Comparison of ENCODE assay signal across 2 cellular contexts in the genomic region with DNA sequence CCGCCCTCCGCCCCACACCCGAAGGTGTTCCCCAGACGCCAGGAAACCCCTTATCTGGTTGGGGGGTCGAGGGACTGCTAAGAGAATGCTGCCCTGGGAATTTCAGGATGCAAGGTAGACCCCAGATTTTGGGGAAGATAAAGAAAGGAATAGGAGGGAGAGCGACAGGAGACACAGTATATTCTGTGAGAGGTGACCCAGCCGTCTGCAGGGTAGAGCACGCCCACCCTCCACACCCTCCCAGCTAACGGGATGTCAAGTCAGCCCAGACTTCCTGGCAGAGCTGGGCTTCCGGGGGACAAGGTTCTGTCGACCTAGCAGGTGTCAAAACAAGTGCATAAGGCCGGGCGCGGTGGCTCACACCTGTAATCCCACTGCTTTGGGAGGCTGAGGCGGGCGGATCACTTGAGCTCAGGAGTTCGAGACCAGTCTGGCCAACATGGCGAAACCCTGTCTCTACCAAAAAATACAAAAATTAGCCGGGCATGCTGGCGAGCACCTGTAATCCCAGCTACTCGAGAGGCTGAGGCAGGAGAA.
TF ChIP-seq lines count a peak whose summit lies in the region.

No MANE protein-coding gene starts in this region.

TF ChIP-seq in GM23338, 12 proteins besides CTCF, POLR2A, EP300 and RAD21:
- peak; percentile 33; the same call in 1 of the 2 replicates for TF ChIP-seq POLR2AphosphoS5 (IDR thresholded peaks at IDR 0.05; ENCODE audit: low read depth)
- no peak for TF ChIP-seq EZH2phosphoT487 (IDR thresholded peaks at IDR 0.05; ENCODE audit: unreplicated experiment)
TF ChIP-seq in GM23338: peak in this region for 1.

TF ChIP-seq in K562, 482 proteins besides CTCF, POLR2A, EP300 and RAD21:
- TF ChIP-seq NR4A1 (CRISPR knock-in tag; IDR thresholded peaks at IDR 0.05) (no peak), NR4A1 (tag; IDR thresholded peaks at IDR 0.05) (no peak), CREB1 (IDR thresholded peaks at IDR 0.05) (no peak), CREB1 (CRISPR knock-in tag; IDR thresholded peaks at IDR 0.05) (no peak), ZNF780A (CRISPR knock-in tag; IDR thresholded peaks at IDR 0.05) (no peak), MEIS2 (IDR thresholded peaks at IDR 0.05; ENCODE audit: partially characterized antibody) (no peak), TAF9B (IDR thresholded peaks at IDR 0.05; ENCODE audit: partially characterized antibody) (no peak), SOX6 (IDR thresholded peaks at IDR 0.05) (no peak), POLR2AphosphoS5 (IDR thresholded peaks at IDR 0.05; ENCODE audit: control insufficient read depth, insufficient read depth, low read depth, low read length) (no peak), FOS (IDR thresholded peaks at IDR 0.05; ENCODE audit: extremely low read depth, insufficient read length) (no peak), MAFK (IDR thresholded peaks at IDR 0.05; ENCODE audit: low read length) (no peak), PTBP1 (IDR thresholded peaks at IDR 0.05; ENCODE audit: low read depth, low read length) (no peak), ZNF395 (CRISPR knock-in tag; IDR thresholded peaks at IDR 0.05) (no peak)
- TF ChIP-seq, protein P1, sequence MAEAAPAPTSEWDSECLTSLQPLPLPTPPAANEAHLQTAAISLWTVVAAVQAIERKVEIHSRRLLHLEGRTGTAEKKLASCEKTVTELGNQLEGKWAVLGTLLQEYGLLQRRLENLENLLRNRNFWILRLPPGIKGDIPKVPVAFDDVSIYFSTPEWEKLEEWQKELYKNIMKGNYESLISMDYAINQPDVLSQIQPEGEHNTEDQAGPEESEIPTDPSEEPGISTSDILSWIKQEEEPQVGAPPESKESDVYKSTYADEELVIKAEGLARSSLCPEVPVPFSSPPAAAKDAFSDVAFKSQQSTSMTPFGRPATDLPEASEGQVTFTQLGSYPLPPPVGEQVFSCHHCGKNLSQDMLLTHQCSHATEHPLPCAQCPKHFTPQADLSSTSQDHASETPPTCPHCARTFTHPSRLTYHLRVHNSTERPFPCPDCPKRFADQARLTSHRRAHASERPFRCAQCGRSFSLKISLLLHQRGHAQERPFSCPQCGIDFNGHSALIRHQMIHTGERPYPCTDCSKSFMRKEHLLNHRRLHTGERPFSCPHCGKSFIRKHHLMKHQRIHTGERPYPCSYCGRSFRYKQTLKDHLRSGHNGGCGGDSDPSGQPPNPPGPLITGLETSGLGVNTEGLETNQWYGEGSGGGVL (CRISPR knock-in tag; IDR thresholded peaks at IDR 0.05): no peak
